ENCODE assay signal across 14 cellular contexts in the genomic region with DNA sequence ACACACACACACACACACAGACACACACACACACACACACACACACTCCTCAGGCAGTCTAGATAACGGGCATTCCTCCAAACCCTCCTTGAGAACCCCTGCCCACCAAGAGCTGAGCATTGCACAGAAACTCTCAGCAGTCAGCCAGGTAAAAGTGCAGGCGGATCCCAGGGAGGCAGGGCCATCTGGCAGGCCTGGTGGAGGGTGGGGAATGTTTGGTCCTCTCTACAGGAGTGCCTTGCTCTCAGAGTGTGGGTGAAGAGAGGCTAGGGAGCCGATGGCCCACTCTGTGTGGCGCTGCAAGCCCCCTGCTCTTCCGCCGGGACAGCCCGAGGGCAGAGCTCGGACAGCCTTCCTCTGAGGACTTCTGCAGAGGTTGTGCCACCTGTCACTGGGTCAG.
"Had no signal": no experiment of that assay in that cellular context is flagged by ENCODE, and none has a peak within 500 bp of the region (broad histone marks: within the 10 kb centered on the region; RNA-seq: fewer than 3 reads in every experiment).

No MANE protein-coding gene starts in this region.

- DNase-seq: activated CD4-positive, alpha-beta memory T cell treated with anti-CD3 and anti-CD28 coated beads for 36 hours; activated CD4-positive, alpha-beta T cell treated with anti-CD3 and anti-CD28 coated beads for 4 hours; activated gamma-delta T cell treated with Interleukin-2 at 50 U/mL for 16 hours; activated T-cell treated with anti-CD3 and anti-CD28 coated beads for 4 hours; effector CD4-positive, alpha-beta T cell; hypothalamus; midbrain; retina; spleen; stimulated activated naive CD4-positive, alpha-beta T cell treated with Interleukin-2 at 50 U/mL for 16 hours; thyroid gland had no signal

- H3K9me3 ChIP-seq: spleen, thyroid gland had no signal

- H3K4me3 ChIP-seq: spleen, thyroid gland had no signal

- H3K27ac ChIP-seq: spleen, thyroid gland had no signal

- H3K36me3 ChIP-seq: spleen, thyroid gland had no signal

- ATAC-seq: activated naive CD4-positive, alpha-beta T cell treated with anti-CD3 and anti-CD28 coated beads, Interleukin-2, amount 50 U/mL, for 72 hours had no signal

- H3K4me1 ChIP-seq: thyroid gland had no signal

- FAIRE-seq: frontal cortex, keratinocyte had no signal
